In genomic region chr12:122282066-122282465, GRCh38 we compare ENCODE assay signal across 13 cellular contexts. TPM values are rescaled to one million over a fixed set of nuclear protein-coding genes. Genes with fewer than 3 reads are reported as not detected.
DNase-seq lines count a peak whose midpoint lies in the region; ATAC-seq, FAIRE-seq and TF ChIP-seq lines count a peak whose summit lies in the region.
"Had no signal": no experiment of that assay in that cellular context is flagged by ENCODE, and none has a peak within 500 bp of the region (broad histone marks: within the 10 kb centered on the region; RNA-seq: fewer than 3 reads in every experiment).

No MANE protein-coding gene starts in this region.

- H2AFZ ChIP-seq in endothelial cell of umbilical vein (ENCODE audit: low read depth, low read length) (no peak overlapping the region), osteoblast (ENCODE audit: low read length) (no peak overlapping the region)

- no peak for TF ChIP-seq POLR2A in endothelial cell of umbilical vein (IDR thresholded peaks at IDR 0.05; ENCODE audit: low read depth, low read length)
- TF ChIP-seq POLR2A in esophagus muscularis mucosa (IDR thresholded peaks at IDR 0.05; ENCODE audit: low read depth), result no peak

- POLR2A ChIA-PET in endothelial cell of umbilical vein (lab: Charles Lee), result no interaction called here

- H3K4me1 ChIP-seq in endothelial cell of umbilical vein (ENCODE audit: control insufficient read depth, extremely low read depth, insufficient read depth, low read length) (no peaks in the 10 kb centered on the region), osteoblast (ENCODE audit: insufficient read depth, low read length) (peaks cover 15% of the 10 kb centered on the region), esophagus muscularis mucosa (peaks cover 0 to 12% (median 6%) of the 10 kb centered on the region in 4 donors)

- DNase-seq in D721Med (ENCODE audit: insufficient read length, low spot score) (no peak), NCI-H2227 treated with DMSO at 0.1 percent for 48 hours (lab: John Stamatoyannopoulos, UW) (peak; percentile 2), endothelial cell of umbilical vein (ENCODE audit: low read depth, low spot score) (peak; percentile 13), osteoblast (ENCODE audit: insufficient read length, low spot score, missing footprints) (peak; percentile 80), ecto neural progenitor cell (ENCODE audit: low spot score) (no peak), KG1 (lab: John Stamatoyannopoulos, UW) (no peak), esophagus muscularis mucosa (ENCODE audit: extremely low spot score) (no peak)
- DNase-seq: DND-41, NCI-H446, ovary, SIG-M5, testis had no signal

- 48% methylated on average over 4 of the region's 4 CpGs for WGBS in esophagus muscularis mucosa

- no TSS peak for BruUV-seq in endothelial cell of umbilical vein (replicated peaks; lab: Mats Ljungman, UMichigan)

- TF ChIP-seq CTCF in D721Med (IDR thresholded peaks at IDR 0.05; ENCODE audit: insufficient read depth, missing control alignments) (no peak), endothelial cell of umbilical vein (IDR thresholded peaks at IDR 0.05; ENCODE audit: extremely low read depth in 1 of 2, insufficient read depth in 1 of 2, low read depth in 1 of 2, low read length in 2 of 2) (no peak), osteoblast (IDR thresholded peaks at IDR 0.05; ENCODE audit: extremely low read depth, low read depth, low read length) (no peak), esophagus muscularis mucosa (IDR thresholded peaks at IDR 0.05) (no peak)

- H3K9me3 ChIP-seq in endothelial cell of umbilical vein (replicated peaks; ENCODE audit: control insufficient read depth, insufficient read depth, low read length), result no peaks in the 10 kb centered on the region
- H3K9me3 ChIP-seq in osteoblast (ENCODE audit: low read depth, low read length), result no peaks in the 10 kb centered on the region
- no peaks in the 10 kb centered on the region for H3K9me3 ChIP-seq in esophagus muscularis mucosa
- H3K9me3 ChIP-seq: ovary, testis had no signal

- no peaks in the 10 kb centered on the region for H3K9me1 ChIP-seq in endothelial cell of umbilical vein (replicated peaks; ENCODE audit: control insufficient read depth, extremely low read depth, insufficient read depth, low read length)

- ATAC-seq in HG03469 (IDR thresholded peaks at IDR 0.05; ENCODE audit: unreplicated experiment), result no peak

- intact Hi-C loops in endothelial cell of umbilical vein (cut with micrococcal nuclease) (no loop called here), esophagus muscularis mucosa (cut with DNase I) (no loop called here)

- H3K27ac ChIP-seq in endothelial cell of umbilical vein (ENCODE audit: insufficient read depth, low read depth, low read length) (no peak overlapping the region), osteoblast (ENCODE audit: low read depth, low read length) (peak overlapping the region; percentile 0), esophagus muscularis mucosa (replicated peaks in 1 of 4) (no peak overlapping the region)
- H3K27ac ChIP-seq: ovary, testis had no signal

- dilution Hi-C loops in endothelial cell of umbilical vein (cut with MboI; ENCODE audit: extremely low pct_ligation_motif_present, low sequenced_read_pairs), result no loop called here

- H3K4me3 ChIP-seq in endothelial cell of umbilical vein (replicated peaks in 1 of 3; ENCODE audit: insufficient read depth in 1 of 3, low read depth in 1 of 3, low read length in 3 of 3) (no peak overlapping the region), osteoblast (ENCODE audit: insufficient read depth, low read length) (no peak overlapping the region), esophagus muscularis mucosa (no peak overlapping the region)
- H3K4me3 ChIP-seq: ovary, testis had no signal

- H3K27me3 ChIP-seq in endothelial cell of umbilical vein (ENCODE audit: control insufficient read depth in 2 of 2, insufficient read depth in 2 of 2, low read length in 2 of 2), result no peaks in the 10 kb centered on the region
- no peaks in the 10 kb centered on the region for H3K27me3 ChIP-seq in osteoblast (ENCODE audit: insufficient read depth, low read length)
- H3K27me3 ChIP-seq in esophagus muscularis mucosa, result no peaks in the 10 kb centered on the region
- H3K27me3 ChIP-seq: ovary, testis had no signal

- H3K9ac ChIP-seq in endothelial cell of umbilical vein (replicated peaks; ENCODE audit: extremely low read depth, insufficient read depth, low read length), result no peak overlapping the region

- FAIRE-seq in D721Med (lab: Jason Lieb, UNC) (peak; percentile 16), endothelial cell of umbilical vein (lab: Jason Lieb, UNC) (no peak)

- H3K79me2 ChIP-seq in endothelial cell of umbilical vein (ENCODE audit: control insufficient read depth, insufficient read depth, low read length), result no peaks in the 10 kb centered on the region
- no peaks in the 10 kb centered on the region for H3K79me2 ChIP-seq in osteoblast (ENCODE audit: insufficient read depth, low read length)

- no peak for TF ChIP-seq EP300 in esophagus muscularis mucosa (IDR thresholded peaks at IDR 0.05)

- H3K4me2 ChIP-seq in endothelial cell of umbilical vein (ENCODE audit: insufficient read depth, low read length) (no peak overlapping the region), osteoblast (ENCODE audit: insufficient read depth, low read length) (peak overlapping the region; percentile 25)

- H3K36me3 ChIP-seq in endothelial cell of umbilical vein (ENCODE audit: control insufficient read depth in 2 of 2, extremely low read depth in 1 of 2, insufficient read depth in 2 of 2, low read length in 2 of 2) (peaks cover 0 to 12% of the 10 kb centered on the region in 2 experiments), osteoblast (ENCODE audit: insufficient read depth, low read length) (peaks cover 25% of the 10 kb centered on the region), esophagus muscularis mucosa (peaks cover 37 to 84% (median 56%) of the 10 kb centered on the region in 4 donors)
- H3K36me3 ChIP-seq: ovary had no signal

- CTCF ChIA-PET in endothelial cell of umbilical vein (lab: Charles Lee), result no interaction called here

- H4K20me1 ChIP-seq in endothelial cell of umbilical vein (replicated peaks; ENCODE audit: control insufficient read depth, extremely low read depth, insufficient read depth, low read length) (no peaks in the 10 kb centered on the region), osteoblast (ENCODE audit: insufficient read depth, low read length) (peaks cover 4% of the 10 kb centered on the region)

TF ChIP-seq in endothelial cell of umbilical vein, 7 proteins besides CTCF, POLR2A, EP300 and RAD21:
- TF ChIP-seq GATA2 (IDR thresholded peaks at IDR 0.05; ENCODE audit: insufficient read depth, insufficient read length, low read depth, low read length) (no peak), JUN (IDR thresholded peaks at IDR 0.05; ENCODE audit: borderline replicate concordance, insufficient read depth, insufficient read length, low read depth) (no peak), MYC (IDR thresholded peaks at IDR 0.05; ENCODE audit: low read depth, low read length) (no peak), MAX (IDR thresholded peaks at IDR 0.05; ENCODE audit: insufficient read depth, insufficient read length) (no peak), FOS (IDR thresholded peaks at IDR 0.05; ENCODE audit: borderline replicate concordance, insufficient read depth, low read length) (no peak), POLR2AphosphoS5 (IDR thresholded peaks at IDR 0.05; ENCODE audit: insufficient read depth, low read depth, low read length) (no peak), EZH2 (IDR thresholded peaks at IDR 0.05; ENCODE audit: borderline replicate concordance, low read depth, low read length, severe bottlenecking) (no peak)

RNA-seq across cellular contexts. Expression of gene VPS33A, which starts 15.8 kb away (rescaled TPM):
- 22.4 and 23.1 TPM in 2 replicates for total RNA-seq in endothelial cell of umbilical vein
- 12.1 and 13.5 TPM in 2 replicates for polyA plus RNA-seq in endothelial cell of umbilical vein
- 12.4 and 14.8 TPM in 2 replicates for polyA plus RNA-seq in endothelial cell of umbilical vein (2011; cell fraction: cytosol; rRNA removed)
- polyA plus RNA-seq in endothelial cell of umbilical vein (2011; cell fraction: nucleus; rRNA removed), result 13.1 and 13.2 TPM in 2 replicates
- polyA plus RNA-seq in endothelial cell of umbilical vein (2012), result 22.0 and 24.5 TPM in 2 replicates
- 11.2 and 12.9 TPM in 2 replicates for polyA minus RNA-seq in endothelial cell of umbilical vein
- polyA minus RNA-seq in endothelial cell of umbilical vein (2011; cell fraction: cytosol; rRNA and poly(A)+ RNA removed), result 16.0 TPM
- 10.0 and 14.5 TPM in 2 replicates for polyA minus RNA-seq in endothelial cell of umbilical vein (2011; cell fraction: nucleus; rRNA and poly(A)+ RNA removed)
- 18.5 and 20.0 TPM in 2 replicates for total RNA-seq in osteoblast
- 10 to 100 TPM; 12.5 to 15.7 (median 14.7) TPM for total RNA-seq in esophagus muscularis mucosa

RNA-seq across cellular contexts. Expression of gene DIABLO, which starts 56.2 kb away (rescaled TPM):
- total RNA-seq in endothelial cell of umbilical vein (48.4 and 49.9 TPM in 2 replicates), osteoblast (53.6 and 64.4 TPM in 2 replicates), esophagus muscularis mucosa (10 to 100 TPM; 30.8 to 43.6 (median 39.3) TPM)
- 52.5 and 55.4 TPM in 2 replicates for polyA plus RNA-seq in endothelial cell of umbilical vein
- polyA plus RNA-seq in endothelial cell of umbilical vein (2011; cell fraction: cytosol; rRNA removed), result 61.4 and 63.7 TPM in 2 replicates
- polyA plus RNA-seq in endothelial cell of umbilical vein (2011; cell fraction: nucleus; rRNA removed), result 46.9 and 53.6 TPM in 2 replicates
- polyA plus RNA-seq in endothelial cell of umbilical vein (2012), result 61.5 and 66.8 TPM in 2 replicates
- 38.9 and 42.3 TPM in 2 replicates for polyA minus RNA-seq in endothelial cell of umbilical vein
- polyA minus RNA-seq in endothelial cell of umbilical vein (2011; cell fraction: cytosol; rRNA and poly(A)+ RNA removed), result 17.0 TPM
- polyA minus RNA-seq in endothelial cell of umbilical vein (2011; cell fraction: nucleus; rRNA and poly(A)+ RNA removed), result 29.7 and 35.5 TPM in 2 replicates

Comparison
In these comparisons a context has a peak if more than half of its experiments do, and no peak if none do; other contexts are left out.
1. DNase-seq: peak in NCI-H2227 treated with DMSO at 0.1 percent for 48 hours (single experiment), endothelial cell of umbilical vein (single experiment) and osteoblast (single experiment); none in D721Med (single experiment), ecto neural progenitor cell (single experiment), KG1 (single experiment) and esophagus muscularis mucosa (single experiment).